ENCODE assay signal across 14 cellular contexts in the genomic region with DNA sequence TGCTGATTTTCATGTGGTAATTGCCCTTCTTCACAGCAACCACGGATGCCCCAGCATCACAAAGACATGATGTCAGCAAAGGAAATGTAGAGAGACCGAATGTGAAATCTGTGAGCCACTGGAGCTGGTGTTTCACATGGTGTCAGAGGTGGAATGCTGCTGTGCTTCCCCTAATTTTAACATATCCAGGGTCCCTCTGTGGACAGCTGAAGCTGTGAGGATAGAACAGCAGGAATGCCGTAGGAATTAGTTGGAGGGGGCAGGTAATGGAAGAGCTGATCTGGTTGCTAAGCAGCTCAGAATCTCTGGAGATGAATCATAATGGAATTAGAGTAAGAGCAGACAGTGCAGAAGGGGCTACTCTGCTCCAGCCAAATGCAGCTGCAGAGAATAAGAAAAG.
A peak's percentile ranks its signal among the peaks of the same experiment; 100 is the strongest.
DNase-seq lines count a peak whose midpoint lies in the region; ATAC-seq lines count a peak whose summit lies in the region.
"Had no signal": no experiment of that assay in that cellular context is flagged by ENCODE, and none has a peak within 500 bp of the region (broad histone marks: within the 10 kb centered on the region; RNA-seq: fewer than 3 reads in every experiment).

No MANE protein-coding gene starts in this region.

- H3K27me3 ChIP-seq in neuron (ENCODE audit: insufficient read depth, low read length), result no peaks in the 10 kb centered on the region

- DNase-seq in NCI-H2227 (lab: John Stamatoyannopoulos, UW; ENCODE audit: unreplicated experiment) (peak; percentile 86), SKM-1 treated with dmso at 0.1 percent for 144 hours (lab: John Stamatoyannopoulos, UW; ENCODE audit: unreplicated experiment) (no peak), NCI-H2029 treated with DMSO at 0.1 percent for 48 hours (lab: John Stamatoyannopoulos, UW) (no peak)
- no peak for DNase-seq in activated T-helper 1 cell treated with anti-CD3 and anti-CD28 coated beads, Interleukin-12 subunit alpha, Interleukin-12 subunit beta, Interleukin-2, Interleukin-4 antibody, amounts not matched to agents 30 ng/mL and 10 ng/mL and 1 ng/mL, durations not matched to agents 14 hours and 24 hours and 36 hours (ENCODE audit: low spot score)
- DNase-seq: C1 segment of cervical spinal cord; Calu3; CD4-positive, alpha-beta T cell; DMS79; EL had no signal

- peaks cover 33% of the 10 kb centered on the region for H3K9me3 ChIP-seq in iPS-18c (ENCODE audit: control insufficient read depth, insufficient read depth, low read length)
- peaks cover 8% of the 10 kb centered on the region for H3K9me3 ChIP-seq in neuron (ENCODE audit: low read length)

- H3K4me3 Mint-ChIP-seq in activated T-helper 1 cell treated with anti-CD3 and anti-CD28 coated beads, Interleukin-12 subunit alpha, Interleukin-12 subunit beta, Interleukin-2, Interleukin-4 antibody, amounts not matched to agents 30 ng/mL and 10 ng/mL and 1 ng/mL, durations not matched to agents 14 hours and 24 hours and 36 hours, result no peak overlapping the region
- H3K4me3 Mint-ChIP-seq: B cell; CD4-positive, alpha-beta T cell had no signal

- H3K27ac Mint-ChIP-seq in activated T-helper 1 cell treated with anti-CD3 and anti-CD28 coated beads, Interleukin-12 subunit alpha, Interleukin-12 subunit beta, Interleukin-2, Interleukin-4 antibody, amounts not matched to agents 30 ng/mL and 10 ng/mL and 1 ng/mL, durations not matched to agents 14 hours and 24 hours and 36 hours, result no peak overlapping the region
- H3K27ac Mint-ChIP-seq: B cell; CD4-positive, alpha-beta T cell had no signal

- peaks cover 9% of the 10 kb centered on the region for H3K4me1 ChIP-seq in neuron (ENCODE audit: insufficient read depth, low read length)
- H3K4me1 ChIP-seq: HAP-1 had no signal

- no peak for ATAC-seq in GM21526 (IDR thresholded peaks at IDR 0.05; ENCODE audit: low FRiP score, unreplicated experiment)

- H2AFZ ChIP-seq in neuron (ENCODE audit: low read depth, low read length), result no peak overlapping the region

- intact Hi-C loops in activated T-helper 1 cell treated with anti-CD3 and anti-CD28 coated beads, Interleukin-12 subunit alpha, Interleukin-12 subunit beta, Interleukin-2, Interleukin-4 antibody, amounts not matched to agents 30 ng/mL and 10 ng/mL and 1 ng/mL, durations not matched to agents 14 hours and 24 hours and 36 hours (cut with micrococcal nuclease), result no loop called here

- no peaks in the 10 kb centered on the region for H3K4me1 Mint-ChIP-seq in activated T-helper 1 cell treated with anti-CD3 and anti-CD28 coated beads, Interleukin-12 subunit alpha, Interleukin-12 subunit beta, Interleukin-2, Interleukin-4 antibody, amounts not matched to agents 30 ng/mL and 10 ng/mL and 1 ng/mL, durations not matched to agents 14 hours and 24 hours and 36 hours (ENCODE audit: low read depth)
- H3K4me1 Mint-ChIP-seq: B cell had no signal

- no peaks in the 10 kb centered on the region for H3K36me3 Mint-ChIP-seq in activated T-helper 1 cell treated with anti-CD3 and anti-CD28 coated beads, Interleukin-12 subunit alpha, Interleukin-12 subunit beta, Interleukin-2, Interleukin-4 antibody, amounts not matched to agents 30 ng/mL and 10 ng/mL and 1 ng/mL, durations not matched to agents 14 hours and 24 hours and 36 hours (ENCODE audit: low read depth)

- H3K27me3 Mint-ChIP-seq in activated T-helper 1 cell treated with anti-CD3 and anti-CD28 coated beads, Interleukin-12 subunit alpha, Interleukin-12 subunit beta, Interleukin-2, Interleukin-4 antibody, amounts not matched to agents 30 ng/mL and 10 ng/mL and 1 ng/mL, durations not matched to agents 14 hours and 24 hours and 36 hours (ENCODE audit: insufficient read depth), result no peaks in the 10 kb centered on the region
- H3K27me3 Mint-ChIP-seq: B cell; CD4-positive, alpha-beta T cell had no signal

- peak overlapping the region; percentile 9; the same call in 1 of the 2 replicates for H3K4me3 ChIP-seq in iPS-18c (ENCODE audit: insufficient read depth, low read depth, low read length)
- peak overlapping the region; percentile 10 for H3K4me3 ChIP-seq in neuron (ENCODE audit: low read length)
- H3K4me3 ChIP-seq: HAP-1 had no signal

- H3K9me3 Mint-ChIP-seq in activated T-helper 1 cell treated with anti-CD3 and anti-CD28 coated beads, Interleukin-12 subunit alpha, Interleukin-12 subunit beta, Interleukin-2, Interleukin-4 antibody, amounts not matched to agents 30 ng/mL and 10 ng/mL and 1 ng/mL, durations not matched to agents 14 hours and 24 hours and 36 hours, result peaks cover 67% of the 10 kb centered on the region

- H3K36me3 ChIP-seq in neuron (ENCODE audit: insufficient read depth, low read length), result no peaks in the 10 kb centered on the region
- H3K36me3 ChIP-seq: HAP-1 had no signal
